Comparison of ENCODE assay signal across 8 cellular contexts in the genomic region with DNA sequence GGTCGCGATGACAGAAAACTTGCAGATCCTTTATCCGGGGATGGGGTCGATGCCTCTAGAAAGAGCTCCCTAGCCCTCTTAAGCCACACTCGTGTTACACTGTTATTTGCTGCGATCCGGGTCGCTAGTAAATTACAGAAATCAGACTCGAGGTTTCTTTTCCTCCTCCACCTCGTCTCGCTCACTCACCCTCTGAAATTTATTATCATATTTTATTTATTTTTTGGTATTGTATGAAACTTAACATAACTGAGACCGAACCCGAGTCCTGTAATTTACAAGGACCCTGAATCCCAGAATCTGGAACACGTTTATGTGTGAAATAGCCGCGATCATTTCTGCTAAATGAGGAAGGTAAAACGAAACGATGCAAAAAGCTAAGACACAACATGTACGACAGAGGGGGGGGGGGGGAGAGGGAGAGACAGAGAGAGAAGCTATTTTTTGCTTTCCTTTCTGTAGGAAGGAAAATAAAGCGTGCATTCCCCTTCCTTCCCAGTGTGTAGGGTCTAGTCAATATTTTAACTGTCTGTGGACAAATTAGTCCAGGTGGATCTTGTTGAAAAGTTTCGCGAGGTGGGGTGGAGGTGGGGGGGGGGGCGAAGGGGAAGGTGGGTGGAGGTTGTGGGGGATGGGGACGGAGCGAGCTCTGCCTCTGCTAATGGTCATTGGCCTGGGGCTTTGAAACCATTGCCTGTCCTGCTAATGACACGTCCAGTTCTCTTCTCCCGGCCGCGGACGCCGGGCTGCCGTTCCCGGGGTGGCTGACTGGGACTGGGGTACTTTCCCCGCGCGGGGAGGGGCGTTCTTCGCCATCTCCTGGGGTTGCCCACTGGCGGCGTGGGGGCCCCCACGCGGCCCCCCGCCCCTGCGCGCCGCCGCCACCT. TPM values are rescaled to one million over a fixed set of nuclear protein-coding genes. Genes with fewer than 3 reads are reported as not detected.
DNase-seq lines count a peak whose midpoint lies in the region; ATAC-seq and TF ChIP-seq lines count a peak whose summit lies in the region.

No MANE protein-coding gene starts in this region.

- peak overlapping the region; percentile 96 for H3K4me2 ChIP-seq in hepatocyte

- H3K27ac ChIP-seq in CD8-positive, alpha-beta T cell (ENCODE audit: low read depth, low read length): peak overlapping the region; percentile 47
- H3K27ac ChIP-seq in ascending aorta (peak overlapping the region; percentile 96 to 98), hepatocyte (peak overlapping the region; percentile 98), psoas muscle (peak overlapping the region; percentile 80)

- TF ChIP-seq CTCF in CD8-positive, alpha-beta T cell (IDR thresholded peaks at IDR 0.05): no peak
- TF ChIP-seq CTCF in ascending aorta (IDR thresholded peaks at IDR 0.05) (no peak), hepatocyte (IDR thresholded peaks at IDR 0.05; ENCODE audit: poor library complexity) (no peak), psoas muscle (IDR thresholded peaks at IDR 0.05) (no peak)

- CTCF ChIA-PET in CD8-positive, alpha-beta T cell (lab: Charles Lee): interaction anchor here (0.9 kb wide), 1 partner anchor 14 kb away, joined by 3 read pairs; no protein-coding TSS in a partner anchor

- no peaks in the 10 kb centered on the region for H3K9me3 Mint-ChIP-seq in CD8-positive, alpha-beta T cell
- no peaks in the 10 kb centered on the region for H3K9me3 Mint-ChIP-seq in T-helper 1 cell treated with Interleukin-12 subunit alpha and Interleukin-12 subunit beta and Interleukin-4 antibody, amounts not matched to agents 30 μg/mL and 1 μg/mL, for 36 hours

- peaks cover 47% of the 10 kb centered on the region for H3K79me2 ChIP-seq in hepatocyte

- no peaks in the 10 kb centered on the region for H3K9me2 ChIP-seq in hepatocyte (replicated peaks; ENCODE audit: insufficient read depth)

- peak overlapping the region; percentile 86 for H3K4me3 ChIP-seq in CD8-positive, alpha-beta T cell (ENCODE audit: low read depth, low read length)
- peak overlapping the region; percentile 94 to 95 for H3K4me3 ChIP-seq in ascending aorta
- H3K4me3 ChIP-seq in hepatocyte: peak overlapping the region; percentile 94
- peak overlapping the region; percentile 95 for H3K4me3 ChIP-seq in psoas muscle

- peaks cover 19% of the 10 kb centered on the region for H3K4me1 ChIP-seq in CD8-positive, alpha-beta T cell (ENCODE audit: insufficient read depth, low read length)
- H3K4me1 ChIP-seq in ascending aorta (peaks cover 0 to 11% of the 10 kb centered on the region in 2 donors), hepatocyte (ENCODE audit: insufficient read depth) (peaks cover 8% of the 10 kb centered on the region), psoas muscle (peaks cover 14% of the 10 kb centered on the region)

- peaks cover 10% of the 10 kb centered on the region for H4K20me1 ChIP-seq in hepatocyte (ENCODE audit: insufficient read depth, poor library complexity, severe bottlenecking)

- no peaks in the 10 kb centered on the region for H3K36me3 ChIP-seq in CD8-positive, alpha-beta T cell (ENCODE audit: insufficient read depth, low read length)
- H3K36me3 ChIP-seq in ascending aorta: no peaks in the 10 kb centered on the region
- no peaks in the 10 kb centered on the region for H3K36me3 ChIP-seq in hepatocyte (replicated peaks; ENCODE audit: insufficient read depth, low read depth)
- peaks cover 0 to 4% of the 10 kb centered on the region in 2 donors for H3K36me3 ChIP-seq in psoas muscle (ENCODE audit: insufficient read depth in 1 of 2, low read depth in 1 of 2)

- WGBS in hepatocyte (ENCODE audit: low lambda C conversion rate, missing lambda C conversion rate): under 1% methylated on average over 22 of the region's 47 CpGs
- WGBS in psoas muscle, 3 donors: 0 to 1% (median 1%) methylated on average over 40 to 47 of the region's 47 CpGs

- H3K4me3 Mint-ChIP-seq in CD8-positive, alpha-beta T cell: peak overlapping the region; percentile 99
- peak overlapping the region; percentile 98 for H3K4me3 Mint-ChIP-seq in T-helper 1 cell treated with Interleukin-12 subunit alpha and Interleukin-12 subunit beta and Interleukin-4 antibody, amounts not matched to agents 30 μg/mL and 1 μg/mL, for 36 hours

- H3K4me1 Mint-ChIP-seq in CD8-positive, alpha-beta T cell (ENCODE audit: low read depth): peaks cover 45% of the 10 kb centered on the region
- peaks cover 20% of the 10 kb centered on the region for H3K4me1 Mint-ChIP-seq in T-helper 1 cell treated with Interleukin-12 subunit alpha and Interleukin-12 subunit beta and Interleukin-4 antibody, amounts not matched to agents 30 μg/mL and 1 μg/mL, for 36 hours (ENCODE audit: low read depth)

- H3K27me3 Mint-ChIP-seq in CD8-positive, alpha-beta T cell (ENCODE audit: low read depth): no peaks in the 10 kb centered on the region
- peaks cover 6% of the 10 kb centered on the region for H3K27me3 Mint-ChIP-seq in T-helper 1 cell treated with Interleukin-12 subunit alpha and Interleukin-12 subunit beta and Interleukin-4 antibody, amounts not matched to agents 30 μg/mL and 1 μg/mL, for 36 hours (ENCODE audit: low read depth)

- peak overlapping the region; percentile 92 for H2AFZ ChIP-seq in hepatocyte

- peaks cover 36% of the 10 kb centered on the region for H3K36me3 Mint-ChIP-seq in CD8-positive, alpha-beta T cell
- H3K36me3 Mint-ChIP-seq in T-helper 1 cell treated with Interleukin-12 subunit alpha and Interleukin-12 subunit beta and Interleukin-4 antibody, amounts not matched to agents 30 μg/mL and 1 μg/mL, for 36 hours (ENCODE audit: low read depth): peaks cover 23% of the 10 kb centered on the region

- no peaks in the 10 kb centered on the region for H3K9me3 ChIP-seq in CD8-positive, alpha-beta T cell (ENCODE audit: low read length)
- no peaks in the 10 kb centered on the region for H3K9me3 ChIP-seq in ascending aorta
- H3K9me3 ChIP-seq in hepatocyte (ENCODE audit: low read depth): no peaks in the 10 kb centered on the region
- H3K9me3 ChIP-seq in psoas muscle: no peaks in the 10 kb centered on the region

- POLR2A ChIA-PET in CD8-positive, alpha-beta T cell (lab: Charles Lee): interaction anchor here (0.7 to 1.3 kb wide), 7 partner anchors 9 to 1208 kb away, joined by 3 to 5 read pairs (median 3); a partner anchor contains a TSS

- H3K27ac Mint-ChIP-seq in CD8-positive, alpha-beta T cell: peak overlapping the region; percentile 99
- H3K27ac Mint-ChIP-seq in T-helper 1 cell treated with Interleukin-12 subunit alpha and Interleukin-12 subunit beta and Interleukin-4 antibody, amounts not matched to agents 30 μg/mL and 1 μg/mL, for 36 hours: peak overlapping the region; percentile 97

- H3K27me3 ChIP-seq in CD8-positive, alpha-beta T cell (ENCODE audit: insufficient read depth, low read length): no peaks in the 10 kb centered on the region
- no peaks in the 10 kb centered on the region for H3K27me3 ChIP-seq in ascending aorta
- H3K27me3 ChIP-seq in hepatocyte: no peaks in the 10 kb centered on the region
- no peaks in the 10 kb centered on the region for H3K27me3 ChIP-seq in psoas muscle (ENCODE audit: insufficient read depth in 3 of 3, low read length in 2 of 3)

- peak in 6 of 7 experiments; percentile 22 to 60 (median 47) for DNase-seq in CD8-positive, alpha-beta T cell
- DNase-seq in HPDE6-E6E7 (ENCODE audit: extremely low spot score): peak; percentile 33
- DNase-seq in ascending aorta (ENCODE audit: low spot score in 2 of 2): peak; percentile 19 to 79
- peak; percentile 77 for DNase-seq in hepatocyte (ENCODE audit: low spot score)
- peak; percentile 58 to 77 for DNase-seq in psoas muscle

- intact Hi-C loops in CD8-positive, alpha-beta T cell (cut with DNase I, micrococcal nuclease): loop anchor here (2.0 to 10.0 kb wide), 11 partner anchors 22 to 1650 kb away; a partner anchor contains a TSS
- intact Hi-C loops in ascending aorta (cut with DNase I) (loop anchor here (5.0 to 10.0 kb wide), 4 partner anchors 317 to 1063 kb away; a partner anchor contains a TSS), psoas muscle (cut with DNase I) (loop anchor here (5.0 kb wide), 2 partner anchors 92 to 287 kb away; no protein-coding TSS in a partner anchor)

- peak; percentile 4 for ATAC-seq in CD8-positive, alpha-beta T cell
- ATAC-seq in psoas muscle: peak in 2 of 4 donors; percentile 29 to 35
- ATAC-seq in HG02623 (IDR thresholded peaks at IDR 0.05; ENCODE audit: unreplicated experiment): no peak
- no peak for ATAC-seq in HG03025 (IDR thresholded peaks at IDR 0.05; ENCODE audit: low FRiP score, unreplicated experiment)

RNA-seq across cellular contexts. Expression of a gene that starts 1.7 kb away (rescaled TPM):
- 10 to 100 TPM; 71.3 to 77.9 TPM for total RNA-seq in CD8-positive, alpha-beta T cell
- total RNA-seq in ascending aorta: 18.0 TPM
- 63.7 and 69.0 TPM in 2 replicates for total RNA-seq in hepatocyte
- polyA plus RNA-seq in hepatocyte: 75.2 and 92.6 TPM in 2 replicates
- total RNA-seq in psoas muscle: 10 to 100 TPM; 16.2 to 30.4 (median 24.6) TPM
- polyA plus RNA-seq in psoas muscle: 10 to 100 TPM in 1 of 3 donors, 1 to 10 TPM in 2; 2.2 to 13.2 (median 3.5) TPM

Comparison
In these comparisons a context has a peak if more than half of its experiments do, and no peak if none do; other contexts are left out.
1. H3K27ac ChIP-seq: peak in every context shown above with its lines; median percentile 98 in hepatocyte; 97 in ascending aorta; 80 in psoas muscle; 47 in CD8-positive, alpha-beta T cell.